Comparison of ENCODE assay signal across 14 cellular contexts in genomic region chr6:75481936-75482593, GRCh38. TPM values are rescaled to one million over a fixed set of nuclear protein-coding genes. Genes with fewer than 3 reads are reported as not detected.
DNase-seq lines count a peak whose midpoint lies in the region; ATAC-seq and TF ChIP-seq lines count a peak whose summit lies in the region.
"Had no signal": no experiment of that assay in that cellular context is flagged by ENCODE, and none has a peak within 500 bp of the region (broad histone marks: within the 10 kb centered on the region; RNA-seq: fewer than 3 reads in every experiment).

No MANE protein-coding gene starts in this region.

- H3K4me3 ChIP-seq in AG10803 (ENCODE audit: low read length) (no peak overlapping the region), ascending aorta (no peak overlapping the region), foreskin fibroblast (ENCODE audit: low read depth in 1 of 2, low read length in 2 of 2) (no peak overlapping the region), skeletal muscle cell (ENCODE audit: low read depth, low read length) (no peak overlapping the region)
- H3K4me3 ChIP-seq: testis had no signal

- DNase-seq in AG10803 (ENCODE audit: low read depth) (peak; percentile 84), ascending aorta (ENCODE audit: low spot score in 2 of 2) (no peak), foreskin fibroblast (peak; percentile 70 to 85), skeletal muscle cell (ENCODE audit: low read depth) (peak; percentile 84), putamen (ENCODE audit: low spot score) (no peak), inferior parietal cortex (ENCODE audit: extremely low spot score) (no peak), cerebellar nuclear complex (lab: John Stamatoyannopoulos, UW) (no peak)
- DNase-seq: activated gamma-delta T cell, Caco-2, GDM1, NCI-H2029 treated with DMSO at 0.1 percent for 48 hours, testis, WERI-Rb-1 had no signal

- no peak for TF ChIP-seq CTCF in AG10803 (conservative IDR thresholded peaks at IDR 0.05; ENCODE audit: low read length)
- no peak for TF ChIP-seq CTCF in ascending aorta (IDR thresholded peaks at IDR 0.05)
- no peak for TF ChIP-seq CTCF in foreskin fibroblast (IDR thresholded peaks at IDR 0.05; ENCODE audit: low read depth, low read length)

- ATAC-seq in GM18867 (IDR thresholded peaks at IDR 0.05; ENCODE audit: unreplicated experiment), result no peak

- H3K27me3 ChIP-seq in ascending aorta, result no peaks in the 10 kb centered on the region
- H3K27me3 ChIP-seq: testis had no signal

- peak overlapping the region; percentile 79 to 82 for H3K27ac ChIP-seq in ascending aorta
- H3K27ac ChIP-seq: testis, WERI-Rb-1 had no signal

- no peaks in the 10 kb centered on the region for H3K9me3 ChIP-seq in ascending aorta
- H3K9me3 ChIP-seq: Caco-2, testis had no signal

- no peaks in the 10 kb centered on the region for H3K36me3 ChIP-seq in ascending aorta
- H3K36me3 ChIP-seq: WERI-Rb-1 had no signal

- peaks cover 3 to 43% of the 10 kb centered on the region in 2 donors for H3K4me1 ChIP-seq in ascending aorta
- H3K4me1 ChIP-seq: Caco-2, testis had no signal

- intact Hi-C loops in ascending aorta (cut with DNase I), result loop anchor here (2.0 kb wide), 1 partner anchor 45 kb away; no protein-coding TSS in a partner anchor

RNA-seq across cellular contexts. Expression of gene FILIP1, which starts 11.5 kb away (rescaled TPM):
- 13.6 TPM for total RNA-seq in ascending aorta

Comparison
In these comparisons a context has a peak if more than half of its experiments do, and no peak if none do; other contexts are left out.
1. DNase-seq: peak in AG10803 (single experiment), foreskin fibroblast (2 of 2) and skeletal muscle cell (single experiment); none in ascending aorta (0 of 2), putamen (single experiment), inferior parietal cortex (single experiment) and cerebellar nuclear complex (0 of 2).